8 cellular contexts compared by ENCODE assay signal in genomic region chr12:116818948-116819832, GRCh38.
DNase-seq lines count a peak whose midpoint lies in the region; ATAC-seq and TF ChIP-seq lines count a peak whose summit lies in the region.

No MANE protein-coding gene starts in this region.

- peak overlapping the region; percentile 90 for H3K27ac ChIP-seq in C4-2B

- ATAC-seq in GM19351 (IDR thresholded peaks at IDR 0.05; ENCODE audit: unreplicated experiment): peak; percentile 81
- peak; percentile 82 for ATAC-seq in HG03520 (IDR thresholded peaks at IDR 0.05; ENCODE audit: unreplicated experiment)

- DNase-seq in NCI-H69 (lab: John Stamatoyannopoulos, UW): peak; percentile 98
- peak; percentile 87 for DNase-seq in activated CD4-positive, alpha-beta T cell treated with anti-CD3 and anti-CD28 coated beads, Interleukin-2, amount 50 U/mL, for 48 hours
- DNase-seq in dermis microvascular lymphatic vessel endothelial cell (ENCODE audit: low read depth in 2 of 2): peak; percentile 66 to 93
- DNase-seq in lower leg skin (ENCODE audit: low spot score in 2 of 2): peak; percentile 81 to 97
- DNase-seq in stimulated activated CD4-positive, alpha-beta T cell treated with anti-CD3 and anti-CD28 coated beads, Interleukin-4, amount 100 ng/mL, for 4 hours: peak; percentile 89 to 90

- WGBS in lower leg skin, 2 donors: 0 to 1% methylated on average over 43 to 50 of the region's 70 CpGs

- no peak for TF ChIP-seq POLR2A in lower leg skin (IDR thresholded peaks at IDR 0.05)

- peak overlapping the region; percentile 60 for H3K4me3 ChIP-seq in lower leg skin (ENCODE audit: low read depth, poor library complexity, severe bottlenecking)

- intact Hi-C loops in lower leg skin (cut with DNase I; ENCODE audit: low total_unique reads): no loop called here

- TF ChIP-seq CTCF in C4-2B (conservative IDR thresholded peaks at IDR 0.05) (no peak), lower leg skin (IDR thresholded peaks at IDR 0.05) (no peak)

Comparison
In these comparisons a context has a peak if more than half of its experiments do, and no peak if none do; other contexts are left out.
1. Peak in every context shown above with its lines: DNase-seq, ATAC-seq, H3K4me3 ChIP-seq and H3K27ac ChIP-seq.